In the genomic region with DNA sequence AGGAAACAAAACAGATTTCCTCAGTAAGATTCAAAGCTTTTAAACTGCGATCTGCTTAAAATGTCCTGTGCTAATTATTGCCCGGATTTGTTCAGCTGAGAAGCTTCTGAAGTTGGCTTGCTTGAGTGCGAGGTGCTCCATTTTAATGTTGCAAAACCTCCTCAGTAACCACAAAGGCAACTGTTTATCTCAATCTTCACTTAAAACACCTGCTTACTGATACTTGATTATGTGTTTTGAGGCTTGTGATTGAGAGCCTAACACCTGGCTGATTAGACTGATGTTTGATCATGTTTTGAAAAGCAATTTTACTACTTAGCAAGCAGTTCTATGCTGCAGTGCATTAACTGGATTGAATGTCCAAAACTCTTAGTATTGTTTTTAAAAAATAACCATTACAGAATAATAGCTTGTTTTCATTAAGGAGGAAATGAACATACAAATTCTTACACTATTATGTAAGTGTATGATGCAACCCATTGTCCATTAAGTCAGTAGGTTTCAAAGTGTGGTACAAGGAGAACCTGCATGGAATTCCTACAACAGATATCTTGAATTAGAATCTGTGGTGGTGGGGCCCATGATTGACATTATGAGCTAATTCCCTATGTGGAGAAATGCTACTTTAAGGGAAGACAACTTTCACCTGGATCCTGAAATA, we compare ENCODE assay signal across 1 cellular context.
A peak's percentile ranks its signal among the peaks of the same experiment; 100 is the strongest.
TF ChIP-seq lines count a peak whose summit lies in the region.

No MANE protein-coding gene starts in this region.

TF ChIP-seq in K562, 482 proteins besides CTCF, POLR2A, EP300 and RAD21 (continued from another document):
- TF ChIP-seq ZHX1 (conservative IDR thresholded peaks at IDR 0.05; ENCODE audit: low read length), result no peak
- TF ChIP-seq PML (IDR thresholded peaks at IDR 0.05; ENCODE audit: low read length), result peak; percentile 51; the same call in 1 of the 2 replicates
- TF ChIP-seq HCFC1 (IDR thresholded peaks at IDR 0.05; ENCODE audit: low read depth, low read length), result no peak
- no peak for TF ChIP-seq RFX1 (IDR thresholded peaks at IDR 0.05)
- no peak for TF ChIP-seq NR3C1 (CRISPR knock-in tag; IDR thresholded peaks at IDR 0.05)
- no peak for TF ChIP-seq JUND (IDR thresholded peaks at IDR 0.05; ENCODE audit: borderline replicate concordance, low read depth, low read length)
- TF ChIP-seq JUND (tag; IDR thresholded peaks at IDR 0.05; ENCODE audit: borderline replicate concordance, low read depth, low read length), result no peak
- TF ChIP-seq SMAD2 (IDR thresholded peaks at IDR 0.05; ENCODE audit: low read depth, low read length), result no peak
- TF ChIP-seq POU5F1 (IDR thresholded peaks at IDR 0.05; ENCODE audit: borderline replicate concordance, low read depth, low read length, partially characterized antibody), result no peak
- no peak for TF ChIP-seq SNRNP70 (optimal IDR thresholded peaks at IDR 0.05; ENCODE audit: low read depth, low read length)
- no peak for TF ChIP-seq SP2 (IDR thresholded peaks at IDR 0.05; ENCODE audit: extremely low read depth, low read depth, low read length, poor library complexity, severe bottlenecking)
- peak; percentile 40; the same call in 1 of the 2 replicates for TF ChIP-seq CBFA2T3 (IDR thresholded peaks at IDR 0.05)
- no peak for TF ChIP-seq PCBP2 (IDR thresholded peaks at IDR 0.05; ENCODE audit: low read depth, low read length, poor library complexity, severe bottlenecking)
- no peak for TF ChIP-seq BRD4 (IDR thresholded peaks at IDR 0.05)
